In genomic region chr2:61013382-61013781, GRCh38 we compare ENCODE assay signal across 1 cellular context.
TF ChIP-seq lines count a peak whose summit lies in the region.

No MANE protein-coding gene starts in this region.

TF ChIP-seq in A549, 52 proteins besides CTCF, POLR2A, EP300 and RAD21 (continued from another document):
- no peak for TF ChIP-seq GATA3 (IDR thresholded peaks at IDR 0.05; ENCODE audit: borderline replicate concordance)
TF ChIP-seq in A549: peak in this region for 0.
